Comparison of ENCODE assay signal across 16 cellular contexts in the genomic region with DNA sequence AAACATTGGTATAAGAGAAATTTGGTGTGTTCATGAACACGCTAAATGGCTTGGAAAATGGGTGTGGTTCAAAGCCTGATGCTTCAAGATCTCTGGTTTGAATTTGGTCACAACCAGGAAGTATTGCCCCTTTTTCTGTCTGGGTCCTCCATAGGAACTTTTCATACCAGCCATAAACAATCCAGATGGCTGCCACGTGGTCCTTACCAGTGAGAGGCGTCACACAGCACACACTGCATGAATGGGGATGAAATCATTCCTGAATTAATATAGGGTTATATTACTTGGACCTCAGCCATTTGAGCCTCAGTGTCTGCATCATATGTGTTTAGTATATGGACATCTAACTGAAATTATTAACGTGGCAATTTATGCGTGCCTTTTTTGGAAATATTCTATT.
DNase-seq lines count a peak whose midpoint lies in the region; ATAC-seq and TF ChIP-seq lines count a peak whose summit lies in the region.
"Had no signal": no experiment of that assay in that cellular context is flagged by ENCODE, and none has a peak within 500 bp of the region (broad histone marks: within the 10 kb centered on the region; RNA-seq: fewer than 3 reads in every experiment).

No MANE protein-coding gene starts in this region.

- H3K4me3 ChIP-seq in HFF-Myc (replicated peaks; ENCODE audit: low read depth, low read length) (no peak overlapping the region), ascending aorta (no peak overlapping the region), psoas muscle (no peak overlapping the region)
- H3K4me3 ChIP-seq: BLaER1 had no signal

- peaks cover 4 to 8% of the 10 kb centered on the region in 2 donors for H3K4me1 ChIP-seq in ascending aorta
- peaks cover 41% of the 10 kb centered on the region for H3K4me1 ChIP-seq in psoas muscle
- H3K4me1 ChIP-seq: BLaER1 had no signal

- H3K9me3 ChIP-seq in ascending aorta (peaks cover 0 to 5% of the 10 kb centered on the region in 2 donors), psoas muscle (no peaks in the 10 kb centered on the region)
- H3K9me3 ChIP-seq: BLaER1 had no signal

- WGBS in psoas muscle, 3 donors, result 66 to 81% (median 80%) methylated on average over 5 of the region's 5 CpGs

- H3K27me3 ChIP-seq in ascending aorta (no peaks in the 10 kb centered on the region), psoas muscle (ENCODE audit: insufficient read depth in 3 of 3, low read length in 2 of 3) (no peaks in the 10 kb centered on the region)
- H3K27me3 ChIP-seq: BLaER1 had no signal

- no peak overlapping the region for H3K27ac Mint-ChIP-seq in activated CD4-positive, alpha-beta memory T cell treated with anti-CD3 and anti-CD28 coated beads, Interleukin-2, amount 10 ng/mL, durations not matched to agents 7 days and 5 days

- H3K27me3 Mint-ChIP-seq in activated CD4-positive, alpha-beta memory T cell treated with anti-CD3 and anti-CD28 coated beads, Interleukin-2, amount 10 ng/mL, durations not matched to agents 7 days and 5 days, result peaks cover 1% of the 10 kb centered on the region

- CTCF ChIA-PET in activated CD4-positive, alpha-beta memory T cell treated with anti-CD3 and anti-CD28 coated beads, Interleukin-2, amount 10 ng/mL, durations not matched to agents 7 days and 5 days (lab: Charles Lee), result interaction anchor here (0.5 kb wide), 1 partner anchor 460 kb away, joined by 3 read pairs; no protein-coding TSS in a partner anchor

- no peaks in the 10 kb centered on the region for H3K9me3 Mint-ChIP-seq in activated CD4-positive, alpha-beta memory T cell treated with anti-CD3 and anti-CD28 coated beads, Interleukin-2, amount 10 ng/mL, durations not matched to agents 7 days and 5 days

- POLR2A ChIA-PET in activated CD4-positive, alpha-beta memory T cell treated with anti-CD3 and anti-CD28 coated beads, Interleukin-2, amount 10 ng/mL, durations not matched to agents 7 days and 5 days (lab: Charles Lee), result no interaction called here

- intact Hi-C loops in ascending aorta (cut with DNase I), result loop anchor here (2.0 kb wide), 1 partner anchor 15 kb away; no protein-coding TSS in a partner anchor
- intact Hi-C loops in psoas muscle (cut with DNase I), result no loop called here

- TF ChIP-seq CTCF in HFF-Myc (IDR thresholded peaks at IDR 0.05; ENCODE audit: low read depth, low read length, missing control alignments) (no peak), ascending aorta (IDR thresholded peaks at IDR 0.05) (no peak), psoas muscle (IDR thresholded peaks at IDR 0.05) (no peak)

- in situ Hi-C loops in ACHN (cut with HindIII; ENCODE audit: low pct_ligation_motif_present, low pct_unique_long_range_greater_than_20kb, low sequenced_read_pairs), result no loop called here

- H3K27ac ChIP-seq in ascending aorta (peak overlapping the region; percentile 10 to 82), psoas muscle (peak overlapping the region; percentile 97)
- H3K27ac ChIP-seq: 22Rv1, BLaER1 had no signal

- no peak for ATAC-seq in psoas muscle
- ATAC-seq in HG02885 (IDR thresholded peaks at IDR 0.05; ENCODE audit: poor library complexity, unreplicated experiment), result no peak

- no peaks in the 10 kb centered on the region for H3K4me1 Mint-ChIP-seq in activated CD4-positive, alpha-beta memory T cell treated with anti-CD3 and anti-CD28 coated beads, Interleukin-2, amount 10 ng/mL, durations not matched to agents 7 days and 5 days

- DNase-seq in DMS 273 (lab: John Stamatoyannopoulos, UW; ENCODE audit: unreplicated experiment), result peak; percentile 2
- no peak for DNase-seq in DMS 273 treated with DMSO at 0.1 percent for 48 hours (lab: John Stamatoyannopoulos, UW)
- DNase-seq in HFF-Myc (ENCODE audit: extremely low read depth, low read depth), result peak; percentile 78
- DNase-seq in ascending aorta (ENCODE audit: low spot score in 2 of 2), result no peak
- DNase-seq in psoas muscle, result no peak
- no peak for DNase-seq in ACHN
- no peak for DNase-seq in activated CD4-positive, alpha-beta memory T cell treated with anti-CD3 and anti-CD28 coated beads, Interleukin-2, amount 10 ng/mL, durations not matched to agents 7 days and 5 days
- DNase-seq: AML-193, DMS153, DMS79 treated with DMSO at 0.1 percent for 48 hours, EL, HCEC 1CT, IMR-90 had no signal

- no peak overlapping the region for H3K4me3 Mint-ChIP-seq in activated CD4-positive, alpha-beta memory T cell treated with anti-CD3 and anti-CD28 coated beads, Interleukin-2, amount 10 ng/mL, durations not matched to agents 7 days and 5 days

- no peaks in the 10 kb centered on the region for H3K36me3 Mint-ChIP-seq in activated CD4-positive, alpha-beta memory T cell treated with anti-CD3 and anti-CD28 coated beads, Interleukin-2, amount 10 ng/mL, durations not matched to agents 7 days and 5 days (ENCODE audit: low read depth)

- H3K36me3 ChIP-seq in ascending aorta, result peaks cover 11 to 32% of the 10 kb centered on the region in 2 donors
- peaks cover 0 to 35% of the 10 kb centered on the region in 2 donors for H3K36me3 ChIP-seq in psoas muscle (ENCODE audit: insufficient read depth in 1 of 2, low read depth in 1 of 2)
- H3K36me3 ChIP-seq: BLaER1 had no signal

Comparison
In these comparisons a context has a peak if more than half of its experiments do, and no peak if none do; other contexts are left out.
1. DNase-seq: peak in DMS 273 (single experiment) and HFF-Myc (single experiment); none in DMS 273 treated with DMSO at 0.1 percent for 48 hours (single experiment), ascending aorta (0 of 2), psoas muscle (0 of 2), ACHN (single experiment) and activated CD4-positive, alpha-beta memory T cell treated with anti-CD3 and anti-CD28 coated beads, Interleukin-2, amount 10 ng/mL, durations not matched to agents 7 days and 5 days (single experiment).